11 cellular contexts compared by ENCODE assay signal in genomic region chr17:28675980-28676379, GRCh38. TPM values are rescaled to one million over a fixed set of nuclear protein-coding genes. Genes with fewer than 3 reads are reported as not detected.
DNase-seq lines count a peak whose midpoint lies in the region; ATAC-seq and TF ChIP-seq lines count a peak whose summit lies in the region.
"Had no signal": no experiment of that assay in that cellular context is flagged by ENCODE, and none has a peak within 500 bp of the region (broad histone marks: within the 10 kb centered on the region; RNA-seq: fewer than 3 reads in every experiment).

No MANE protein-coding gene starts in this region.

- intact Hi-C loops in testis (cut with DNase I; ENCODE audit: low total_unique reads): no loop called here

- DNase-seq in ACHN: peak; percentile 32
- DNase-seq in GM12865 (ENCODE audit: low read depth): peak; percentile 41
- no peak for DNase-seq in stimulated activated effector memory CD8-positive, alpha-beta T cell treated with anti-CD3 and anti-CD28 coated beads, Interleukin-12 subunit alpha, Interleukin-12 subunit beta, amount 100 ng/mL, for 72 hours (ENCODE audit: low spot score in 2 of 2)
- no peak for DNase-seq in testis
- DNase-seq: amniotic stem cell had no signal

- H3K9me3 ChIP-seq in OCI-LY3 (ENCODE audit: insufficient read depth, low read length) (no peaks in the 10 kb centered on the region), testis (no peaks in the 10 kb centered on the region)
- H3K9me3 ChIP-seq: gastroesophageal sphincter had no signal

- H3K36me3 Mint-ChIP-seq in stimulated activated effector memory CD8-positive, alpha-beta T cell treated with anti-CD3 and anti-CD28 coated beads, Interleukin-12 subunit alpha, Interleukin-12 subunit beta, amount 100 ng/mL, for 72 hours: peaks cover 100% of the 10 kb centered on the region

- no peak overlapping the region for H2AFZ ChIP-seq in OCI-LY3 (ENCODE audit: low read depth, low read length)

- H4K20me1 ChIP-seq in OCI-LY3 (ENCODE audit: insufficient read depth, low read length): no peaks in the 10 kb centered on the region

- TF ChIP-seq CTCF in GM12865 (IDR thresholded peaks at IDR 0.05; ENCODE audit: insufficient read depth, low read depth, low read length, missing control alignments) (peak; percentile 30), OCI-LY3 (IDR thresholded peaks at IDR 0.05; ENCODE audit: low read depth, low read length) (peak; percentile 35), testis (IDR thresholded peaks at IDR 0.05) (no peak)

- no peaks in the 10 kb centered on the region for H3K79me2 ChIP-seq in OCI-LY3 (ENCODE audit: low read length)

- no peaks in the 10 kb centered on the region for H3K4me1 Mint-ChIP-seq in stimulated activated effector memory CD8-positive, alpha-beta T cell treated with anti-CD3 and anti-CD28 coated beads, Interleukin-12 subunit alpha, Interleukin-12 subunit beta, amount 100 ng/mL, for 72 hours
- H3K4me1 Mint-ChIP-seq: neural crest cell had no signal

- 86 to 87% methylated on average over 7 of the region's 7 CpGs for WGBS in testis, 2 donors

- no peaks in the 10 kb centered on the region for H3K9me3 Mint-ChIP-seq in stimulated activated effector memory CD8-positive, alpha-beta T cell treated with anti-CD3 and anti-CD28 coated beads, Interleukin-12 subunit alpha, Interleukin-12 subunit beta, amount 100 ng/mL, for 72 hours
- H3K9me3 Mint-ChIP-seq: neural crest cell had no signal

- H3K27me3 ChIP-seq in OCI-LY3 (ENCODE audit: low read depth, low read length): no peaks in the 10 kb centered on the region
- H3K27me3 ChIP-seq in testis: no peaks in the 10 kb centered on the region
- H3K27me3 ChIP-seq: gastroesophageal sphincter had no signal

- peaks cover 57% of the 10 kb centered on the region for H3K36me3 ChIP-seq in OCI-LY3 (replicated peaks; ENCODE audit: low read depth, low read length)
- H3K36me3 ChIP-seq in testis (ENCODE audit: low read depth, missing control alignments): no peaks in the 10 kb centered on the region

- H3K4me3 Mint-ChIP-seq in stimulated activated effector memory CD8-positive, alpha-beta T cell treated with anti-CD3 and anti-CD28 coated beads, Interleukin-12 subunit alpha, Interleukin-12 subunit beta, amount 100 ng/mL, for 72 hours: no peak overlapping the region
- H3K4me3 Mint-ChIP-seq: neural crest cell had no signal

- in situ Hi-C loops in ACHN (cut with HindIII; ENCODE audit: low pct_ligation_motif_present, low pct_unique_long_range_greater_than_20kb, low sequenced_read_pairs): no loop called here

- H3K4me3 ChIP-seq in GM12865 (ENCODE audit: low read depth, low read length) (no peak overlapping the region), OCI-LY3 (ENCODE audit: low read length) (no peak overlapping the region), testis (no peak overlapping the region)
- H3K4me3 ChIP-seq: gastroesophageal sphincter had no signal

- H3K4me2 ChIP-seq in OCI-LY3 (ENCODE audit: low read length): no peak overlapping the region

- H3K27ac Mint-ChIP-seq in stimulated activated effector memory CD8-positive, alpha-beta T cell treated with anti-CD3 and anti-CD28 coated beads, Interleukin-12 subunit alpha, Interleukin-12 subunit beta, amount 100 ng/mL, for 72 hours: no peak overlapping the region

- ATAC-seq in esophagus mucosa: peak; percentile 72
- ATAC-seq in stimulated activated effector memory CD8-positive, alpha-beta T cell treated with anti-CD3 and anti-CD28 coated beads, Interleukin-12 subunit alpha, Interleukin-12 subunit beta, amount 100 ng/mL, for 72 hours: no peak
- ATAC-seq in activated CD4-positive, CD25-positive, alpha-beta regulatory T cell treated with anti-CD3 and anti-CD28 coated beads, Interleukin-2, amount 50 U/mL, for 24 hours: no peak
- no peak for ATAC-seq in GM18520 (IDR thresholded peaks at IDR 0.05; ENCODE audit: unreplicated experiment)
- ATAC-seq: gastroesophageal sphincter had no signal

- H3K27ac ChIP-seq in OCI-LY3 (ENCODE audit: low read length) (no peak overlapping the region), testis (no peak overlapping the region)
- H3K27ac ChIP-seq: gastroesophageal sphincter had no signal

- H3K4me1 ChIP-seq in OCI-LY3 (ENCODE audit: low read length) (no peaks in the 10 kb centered on the region), testis (no peaks in the 10 kb centered on the region)
- H3K4me1 ChIP-seq: gastroesophageal sphincter had no signal

- TF ChIP-seq POLR2A in testis (IDR thresholded peaks at IDR 0.05): no peak

- no peak overlapping the region for H3K9ac ChIP-seq in OCI-LY3 (ENCODE audit: low read length)

RNA-seq across cellular contexts. Expression of gene SUPT6H, which starts 14.0 kb away (rescaled TPM):
- total RNA-seq in esophagus mucosa: 31.8 TPM
- 100 to 1,000 TPM; 121 to 129 TPM for total RNA-seq in testis
- polyA plus RNA-seq in testis (ENCODE audit: insufficient read depth, low read depth, low replicate concordance): 64.8 TPM

RNA-seq across cellular contexts. Expression of gene SDF2, which starts 14.3 kb away (rescaled TPM):
- total RNA-seq in esophagus mucosa: 29.0 TPM
- total RNA-seq in testis: 10 to 100 TPM; 59.7 to 65.0 TPM
- polyA plus RNA-seq in testis (ENCODE audit: insufficient read depth, low read depth, low replicate concordance): 64.6 TPM

RNA-seq across cellular contexts. Expression of gene BLTP2, which starts 31.0 kb away (rescaled TPM):
- total RNA-seq in esophagus mucosa (67.9 TPM), testis (100 to 1,000 TPM; 128 to 147 TPM)
- 84.7 TPM for polyA plus RNA-seq in testis (ENCODE audit: insufficient read depth, low read depth, low replicate concordance)

RNA-seq across cellular contexts. Expression of gene PROCA1, which starts 35.7 kb away (rescaled TPM):
- total RNA-seq in esophagus mucosa: 0.64 TPM
- total RNA-seq in testis: 100 to 1,000 TPM in 1 of 2 donors, 10 to 100 TPM in 1; 90.2 to 322 TPM
- polyA plus RNA-seq in testis (ENCODE audit: insufficient read depth, low read depth, low replicate concordance): 286 TPM

RNA-seq across cellular contexts. Expression of gene RAB34, which starts 41.7 kb away (rescaled TPM):
- total RNA-seq in esophagus mucosa (34.2 TPM), testis (10 to 100 TPM; 30.4 to 47.3 TPM)
- polyA plus RNA-seq in testis (ENCODE audit: insufficient read depth, low read depth, low replicate concordance): 42.1 TPM

Comparison
In these comparisons a context has a peak if more than half of its experiments do, and no peak if none do; other contexts are left out.
1. DNase-seq: peak in ACHN (single experiment) and GM12865 (single experiment); none in stimulated activated effector memory CD8-positive, alpha-beta T cell treated with anti-CD3 and anti-CD28 coated beads, Interleukin-12 subunit alpha, Interleukin-12 subunit beta, amount 100 ng/mL, for 72 hours (0 of 2) and testis (single experiment).
2. CTCF ChIP-seq: peak in GM12865 (single experiment) and OCI-LY3 (single experiment); none in testis (0 of 3).